Comparison of ENCODE assay signal across 22 cellular contexts in genomic region chr9:105066265-105066865, GRCh38.
DNase-seq lines count a peak whose midpoint lies in the region; ATAC-seq and TF ChIP-seq lines count a peak whose summit lies in the region.
"Had no signal": no experiment of that assay in that cellular context is flagged by ENCODE, and none has a peak within 500 bp of the region (broad histone marks: within the 10 kb centered on the region; RNA-seq: fewer than 3 reads in every experiment).

No MANE protein-coding gene starts in this region.

- H3K27me3 ChIP-seq in neutrophil: no peaks in the 10 kb centered on the region
- H3K27me3 ChIP-seq: transverse colon had no signal

- H3K36me3 ChIP-seq in neutrophil (no peaks in the 10 kb centered on the region), OCI-LY7 (ENCODE audit: insufficient read depth, low read length) (no peaks in the 10 kb centered on the region)
- H3K36me3 ChIP-seq: lower lobe of right lung, transverse colon had no signal

- peaks cover 0 to 3% of the 10 kb centered on the region in 2 donors for H3K36me3 Mint-ChIP-seq in CD14-positive monocyte
- no peaks in the 10 kb centered on the region for H3K36me3 Mint-ChIP-seq in activated naive CD8-positive, alpha-beta T cell treated with anti-CD3 and anti-CD28 coated beads for 36 hours
- H3K36me3 Mint-ChIP-seq: natural killer cell treated with Interleukin-12 subunit alpha and Interleukin-12 subunit beta and Interleukin-15 and Interleukin-18, amount 100 ng/mL, for 72 hours had no signal

- H3K4me3 ChIP-seq in NB4 (ENCODE audit: low read depth, low read length) (no peak overlapping the region), neutrophil (ENCODE audit: low read depth in 1 of 2, low read length in 1 of 2) (peak overlapping the region; percentile 2 to 75), OCI-LY7 (ENCODE audit: low read depth, low read length, poor library complexity, severe bottlenecking) (no peak overlapping the region)
- H3K4me3 ChIP-seq: lower lobe of right lung, transverse colon had no signal

- no peak for TF ChIP-seq POLR2A in NB4 (IDR thresholded peaks at IDR 0.05; ENCODE audit: extremely low read depth, insufficient read length)

- peaks cover 0 to 7% (median 0%) of the 10 kb centered on the region in 3 donors for H3K27me3 Mint-ChIP-seq in CD14-positive monocyte (ENCODE audit: low read depth in 3 of 3)
- H3K27me3 Mint-ChIP-seq in activated naive CD8-positive, alpha-beta T cell treated with anti-CD3 and anti-CD28 coated beads for 36 hours: peaks cover 8% of the 10 kb centered on the region

- no peak overlapping the region for H3K4me2 ChIP-seq in OCI-LY7 (ENCODE audit: low read length)

- no peak for ATAC-seq in HG03159 (IDR thresholded peaks at IDR 0.05; ENCODE audit: unreplicated experiment)
- ATAC-seq: PC-3, SK-N-SH treated with all-trans-retinoic acid at 6 μM for 48 hours, WTC11 had no signal

- peaks cover 61% of the 10 kb centered on the region for H3K4me1 Mint-ChIP-seq in CD14-positive monocyte
- peaks cover 10% of the 10 kb centered on the region for H3K4me1 Mint-ChIP-seq in activated naive CD8-positive, alpha-beta T cell treated with anti-CD3 and anti-CD28 coated beads for 36 hours

- CTCF ChIA-PET in OCI-LY7 (lab: Charles Lee; ENCODE audit: unreplicated experiment): no interaction called here

- peak overlapping the region; percentile 90 to 98 (median 97) for H3K27ac Mint-ChIP-seq in CD14-positive monocyte
- no peak overlapping the region for H3K27ac Mint-ChIP-seq in activated naive CD8-positive, alpha-beta T cell treated with anti-CD3 and anti-CD28 coated beads for 36 hours
- H3K27ac Mint-ChIP-seq: B cell; natural killer cell treated with Interleukin-12 subunit alpha and Interleukin-12 subunit beta and Interleukin-15 and Interleukin-18, amount 100 ng/mL, for 72 hours; WTC11 had no signal

- H4K20me1 ChIP-seq in OCI-LY7 (ENCODE audit: insufficient read depth, low read length): no peaks in the 10 kb centered on the region

- BruUV-seq in OCI-LY7 (replicated peaks; lab: Mats Ljungman, UMichigan): no TSS peak

- TF ChIP-seq CTCF in CD14-positive monocyte (IDR thresholded peaks at IDR 0.05) (peak; percentile 19), NB4 (IDR thresholded peaks at IDR 0.05; ENCODE audit: low read depth, low read length) (peak; percentile 6), neutrophil (IDR thresholded peaks at IDR 0.05) (peak; percentile 12), OCI-LY7 (conservative IDR thresholded peaks at IDR 0.05; ENCODE audit: low read length) (no peak)

- H3K4me1 ChIP-seq in neutrophil (ENCODE audit: control insufficient read depth in 1 of 2, insufficient read depth in 1 of 2, low read depth in 1 of 2, low read length in 1 of 2) (peaks cover 59 to 69% of the 10 kb centered on the region in 2 experiments), OCI-LY7 (ENCODE audit: insufficient read depth, low read length, poor library complexity, severe bottlenecking) (peaks cover 15% of the 10 kb centered on the region)

- intact Hi-C loops in CD14-positive monocyte (cut with micrococcal nuclease): loop anchor here (5.0 to 10.0 kb wide), 4 partner anchors 51 to 192 kb away; no protein-coding TSS in a partner anchor
- intact Hi-C loops in OCI-LY7 (cut with micrococcal nuclease; ENCODE audit: unreplicated experiment): no loop called here

- no peak overlapping the region for H2AFZ ChIP-seq in OCI-LY7 (ENCODE audit: low read length)

- H3K27ac ChIP-seq in neutrophil: peak overlapping the region; percentile 96
- no peak overlapping the region for H3K27ac ChIP-seq in OCI-LY7 (ENCODE audit: low read depth, low read length, poor library complexity, severe bottlenecking)
- H3K27ac ChIP-seq: lower lobe of right lung had no signal

- POLR2A ChIA-PET in OCI-LY7 (lab: Charles Lee): interaction anchor here (0.6 to 1.2 kb wide), 2 partner anchors 10 to 75 kb away, joined by 3 to 4 read pairs; no protein-coding TSS in a partner anchor

- peak; percentile 83 for DNase-seq in CD14-positive monocyte (ENCODE audit: low spot score)
- peak; percentile 46 for DNase-seq in NB4 (ENCODE audit: low read depth)
- peak; percentile 77 for DNase-seq in cerebellar cortex (ENCODE audit: low spot score)
- no peak for DNase-seq in stimulated activated CD4-positive, alpha-beta T cell treated with anti-CD3 and anti-CD28 coated beads, Interleukin-4, amount 100 ng/mL, for 24 hours
- DNase-seq in activated naive CD8-positive, alpha-beta T cell treated with anti-CD3 and anti-CD28 coated beads for 36 hours: no peak
- DNase-seq in OCI-LY7 (ENCODE audit: low spot score): no peak
- DNase-seq: activated gamma-delta T cell treated with Interleukin-2 at 50 U/mL for 16 hours; DMS53; foreskin fibroblast; lower lobe of right lung; NCI-H1436 treated with DMSO at 0.1 percent for 48 hours; NCI-H446 treated with DMSO at 0.1 percent for 48 hours; PC-3; retina; stimulated activated CD4-positive, alpha-beta T cell treated with anti-CD3 and anti-CD28 coated beads, Interleukin-1b, Interleukin-23, amount 100 ng/mL, for 48 hours; transverse colon had no signal

- no peaks in the 10 kb centered on the region for H3K79me2 ChIP-seq in OCI-LY7 (ENCODE audit: insufficient read depth, low read depth, low read length)

- H3K4me3 Mint-ChIP-seq in CD14-positive monocyte: peak overlapping the region in 1 of 2 donors; percentile 65
- H3K4me3 Mint-ChIP-seq in activated naive CD8-positive, alpha-beta T cell treated with anti-CD3 and anti-CD28 coated beads for 36 hours: no peak overlapping the region
- H3K4me3 Mint-ChIP-seq: B cell; natural killer cell treated with Interleukin-12 subunit alpha and Interleukin-12 subunit beta and Interleukin-15 and Interleukin-18, amount 100 ng/mL, for 72 hours; WTC11 had no signal

- peaks cover 0 to 2% (median 0%) of the 10 kb centered on the region in 7 donors for H3K9me3 Mint-ChIP-seq in CD14-positive monocyte
- H3K9me3 Mint-ChIP-seq in activated naive CD8-positive, alpha-beta T cell treated with anti-CD3 and anti-CD28 coated beads for 36 hours: no peaks in the 10 kb centered on the region
- H3K9me3 Mint-ChIP-seq: natural killer cell treated with Interleukin-12 subunit alpha and Interleukin-12 subunit beta and Interleukin-15 and Interleukin-18, amount 100 ng/mL, for 72 hours had no signal

- no peaks in the 10 kb centered on the region for H3K9me3 ChIP-seq in neutrophil
- H3K9me3 ChIP-seq in OCI-LY7 (ENCODE audit: low read length): no peaks in the 10 kb centered on the region
- H3K9me3 ChIP-seq: transverse colon had no signal

- H3K9me2 ChIP-seq in OCI-LY7 (ENCODE audit: insufficient read depth, low read length): no peaks in the 10 kb centered on the region

Comparison
In these comparisons a context has a peak if more than half of its experiments do, and no peak if none do; other contexts are left out.
1. DNase-seq: peak in CD14-positive monocyte (single experiment), NB4 (single experiment) and cerebellar cortex (single experiment); none in stimulated activated CD4-positive, alpha-beta T cell treated with anti-CD3 and anti-CD28 coated beads, Interleukin-4, amount 100 ng/mL, for 24 hours (single experiment), activated naive CD8-positive, alpha-beta T cell treated with anti-CD3 and anti-CD28 coated beads for 36 hours (single experiment) and OCI-LY7 (single experiment).
2. H3K4me3 ChIP-seq: peak in neutrophil (2 of 2); none in NB4 (single experiment) and OCI-LY7 (single experiment).